ENCODE assay signal across 8 cellular contexts in the genomic region with DNA sequence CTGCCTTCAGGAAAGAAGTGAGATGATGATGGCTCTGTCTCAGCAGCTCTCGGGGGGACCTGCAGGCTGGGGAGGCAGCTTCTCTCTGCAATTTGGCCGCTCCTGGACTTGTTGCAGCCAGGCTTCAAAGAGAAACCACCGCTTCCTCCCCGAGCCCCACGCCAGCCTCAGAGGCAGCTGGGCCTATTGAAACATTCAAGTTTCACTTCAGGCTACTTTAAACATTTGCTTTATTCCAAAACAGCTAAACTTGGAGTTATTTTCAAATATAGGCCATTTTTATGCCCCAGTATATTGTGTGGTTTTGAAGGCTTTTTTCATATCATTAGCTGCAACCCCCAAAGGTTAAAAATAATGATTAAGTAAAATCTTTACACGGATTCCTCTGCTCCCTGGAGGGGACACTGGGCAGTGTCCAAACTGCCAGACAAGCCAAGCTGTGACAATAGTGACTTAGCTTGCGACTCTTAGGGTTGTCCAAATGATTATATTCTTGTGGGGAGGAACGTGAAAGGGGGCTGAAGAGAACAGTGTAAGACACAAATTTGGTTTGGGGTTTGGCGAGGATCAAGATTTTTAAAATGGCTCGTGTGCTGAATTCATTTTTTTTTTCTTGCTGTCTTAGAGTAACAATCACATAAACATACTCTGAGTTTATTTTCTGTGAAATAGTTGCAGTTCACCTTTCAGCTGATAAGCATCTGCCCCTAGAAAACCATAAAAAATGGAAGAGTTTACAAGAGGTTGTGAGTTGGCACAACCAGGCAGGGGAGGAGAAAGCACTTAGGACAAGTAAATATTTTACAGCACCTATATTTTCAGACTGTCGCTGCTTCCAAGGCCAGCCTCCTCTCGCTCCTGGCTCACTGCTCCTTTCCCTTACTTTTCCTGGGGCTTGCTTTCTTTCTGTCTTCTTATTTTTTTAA.
DNase-seq lines count a peak whose midpoint lies in the region; ATAC-seq, FAIRE-seq and TF ChIP-seq lines count a peak whose summit lies in the region.

No MANE protein-coding gene starts in this region.

- H3K4me3 Mint-ChIP-seq in CD4-positive, alpha-beta T cell, result no peak overlapping the region
- no peak overlapping the region for H3K4me3 Mint-ChIP-seq in T-helper 2 cell treated with Interferon-gamma antibody and Interleukin-4, amounts not matched to agents 5 μg/mL and 100 μg/mL, for 36 hours
- no peak overlapping the region for H3K4me3 Mint-ChIP-seq in chondrocyte (ENCODE audit: unreplicated experiment)
- H3K4me3 Mint-ChIP-seq in memory B cell, result peak overlapping the region; percentile 6
- no peak overlapping the region for H3K4me3 Mint-ChIP-seq in stimulated activated naive B cell treated with anti-CD40 and anti-IgM and Interleukin-4, amounts not matched to agents 10 μg/mL and 1 μg/mL and 100 μg/mL, for 72 hours

- H3K27ac Mint-ChIP-seq in CD4-positive, alpha-beta T cell, result no peak overlapping the region
- H3K27ac Mint-ChIP-seq in T-helper 2 cell treated with Interferon-gamma antibody and Interleukin-4, amounts not matched to agents 5 μg/mL and 100 μg/mL, for 36 hours, result peak overlapping the region; percentile 39
- H3K27ac Mint-ChIP-seq in chondrocyte (ENCODE audit: unreplicated experiment), result no peak overlapping the region
- no peak overlapping the region for H3K27ac Mint-ChIP-seq in memory B cell
- H3K27ac Mint-ChIP-seq in stimulated activated naive B cell treated with anti-CD40 and anti-IgM and Interleukin-4, amounts not matched to agents 10 μg/mL and 1 μg/mL and 100 μg/mL, for 72 hours, result no peak overlapping the region

- no peaks in the 10 kb centered on the region for H3K27me3 Mint-ChIP-seq in CD4-positive, alpha-beta T cell
- H3K27me3 Mint-ChIP-seq in T-helper 2 cell treated with Interferon-gamma antibody and Interleukin-4, amounts not matched to agents 5 μg/mL and 100 μg/mL, for 36 hours (ENCODE audit: low read depth), result peaks cover 15% of the 10 kb centered on the region
- H3K27me3 Mint-ChIP-seq in chondrocyte (ENCODE audit: low read depth) (no peaks in the 10 kb centered on the region), memory B cell (no peaks in the 10 kb centered on the region)
- no peaks in the 10 kb centered on the region for H3K27me3 Mint-ChIP-seq in stimulated activated naive B cell treated with anti-CD40 and anti-IgM and Interleukin-4, amounts not matched to agents 10 μg/mL and 1 μg/mL and 100 μg/mL, for 72 hours

- DNase-seq in CD4-positive, alpha-beta T cell, result peak in 9 of 10 experiments; percentile 10 to 53 (median 24)
- DNase-seq in GM19239 (ENCODE audit: insufficient read length, low spot score) (peak; percentile 48), chondrocyte (ENCODE audit: low spot score) (no peak), memory B cell (ENCODE audit: low spot score in 2 of 2) (peak in 1 of 2 donors; percentile 39)
- peak; percentile 26 for DNase-seq in T-helper 2 cell treated with Interferon-gamma antibody and Interleukin-4, amounts not matched to agents 5 μg/mL and 100 μg/mL, for 36 hours (ENCODE audit: low spot score)
- DNase-seq in stimulated activated naive B cell treated with anti-CD40 and anti-IgM and Interleukin-4, amounts not matched to agents 10 μg/mL and 1 μg/mL and 100 μg/mL, for 72 hours, result peak; percentile 41

- H3K9me3 Mint-ChIP-seq in CD4-positive, alpha-beta T cell, result no peaks in the 10 kb centered on the region
- peaks cover 7% of the 10 kb centered on the region for H3K9me3 Mint-ChIP-seq in T-helper 2 cell treated with Interferon-gamma antibody and Interleukin-4, amounts not matched to agents 5 μg/mL and 100 μg/mL, for 36 hours
- H3K9me3 Mint-ChIP-seq in chondrocyte (ENCODE audit: low read depth) (peaks cover 1% of the 10 kb centered on the region), memory B cell (no peaks in the 10 kb centered on the region)
- no peaks in the 10 kb centered on the region for H3K9me3 Mint-ChIP-seq in stimulated activated naive B cell treated with anti-CD40 and anti-IgM and Interleukin-4, amounts not matched to agents 10 μg/mL and 1 μg/mL and 100 μg/mL, for 72 hours

- CTCF ChIA-PET in CD4-positive, alpha-beta T cell (lab: Charles Lee), result interaction anchor here (0.5 to 1.2 kb wide), 2 partner anchors 514 to 515 kb away, joined by 3 read pairs; no protein-coding TSS in a partner anchor

- intact Hi-C loops in CD4-positive, alpha-beta T cell (cut with DNase I, micrococcal nuclease), result loop anchor here in 1 of 2 experiments (10.0 kb wide), 1 partner anchor 428 kb away; no protein-coding TSS in a partner anchor

- no peak for TF ChIP-seq CTCF in CD4-positive, alpha-beta T cell (IDR thresholded peaks at IDR 0.05)
- TF ChIP-seq CTCF in chondrocyte (IDR thresholded peaks at IDR 0.05), result peak; percentile 60

- POLR2A ChIA-PET in CD4-positive, alpha-beta T cell (lab: Charles Lee), result interaction anchor here (0.7 to 1.5 kb wide), 7 partner anchors 201 to 576 kb away, joined by 3 to 10 read pairs (median 4); a partner anchor contains a TSS

- FAIRE-seq in GM19239 (lab: Jason Lieb, UNC), result peak; percentile 96

- no peaks in the 10 kb centered on the region for H3K36me3 Mint-ChIP-seq in CD4-positive, alpha-beta T cell (ENCODE audit: low read depth)
- no peaks in the 10 kb centered on the region for H3K36me3 Mint-ChIP-seq in T-helper 2 cell treated with Interferon-gamma antibody and Interleukin-4, amounts not matched to agents 5 μg/mL and 100 μg/mL, for 36 hours (ENCODE audit: low read depth)
- H3K36me3 Mint-ChIP-seq in chondrocyte (ENCODE audit: low read depth), result no peaks in the 10 kb centered on the region
- H3K36me3 Mint-ChIP-seq in memory B cell, result no peaks in the 10 kb centered on the region
- H3K36me3 Mint-ChIP-seq in stimulated activated naive B cell treated with anti-CD40 and anti-IgM and Interleukin-4, amounts not matched to agents 10 μg/mL and 1 μg/mL and 100 μg/mL, for 72 hours, result no peaks in the 10 kb centered on the region

- no peaks in the 10 kb centered on the region for H3K9me3 ChIP-seq in CD4-positive, alpha-beta T cell (ENCODE audit: control insufficient read depth, low read length)

- peak; percentile 63 for ATAC-seq in CD4-positive, alpha-beta T cell (ENCODE audit: poor library complexity)
- ATAC-seq in HG03378 (IDR thresholded peaks at IDR 0.05; ENCODE audit: unreplicated experiment), result peak; percentile 77
- ATAC-seq in memory B cell (ENCODE audit: low read depth), result peak; percentile 78
- ATAC-seq in stimulated activated naive B cell treated with anti-CD40 and anti-IgM and Interleukin-4, amounts not matched to agents 10 μg/mL and 1 μg/mL and 100 μg/mL, for 72 hours (replicated peaks), result peak; percentile 86 to 90
- no peak for ATAC-seq in esophagus mucosa

- no peaks in the 10 kb centered on the region for H3K27me3 ChIP-seq in CD4-positive, alpha-beta T cell (ENCODE audit: control insufficient read depth, insufficient read depth, low read length)

- H3K4me1 Mint-ChIP-seq in CD4-positive, alpha-beta T cell (ENCODE audit: low read depth), result no peaks in the 10 kb centered on the region
- H3K4me1 Mint-ChIP-seq in T-helper 2 cell treated with Interferon-gamma antibody and Interleukin-4, amounts not matched to agents 5 μg/mL and 100 μg/mL, for 36 hours (ENCODE audit: low read depth), result peaks cover 2% of the 10 kb centered on the region
- H3K4me1 Mint-ChIP-seq in chondrocyte (ENCODE audit: low read depth) (no peaks in the 10 kb centered on the region), memory B cell (peaks cover 6% of the 10 kb centered on the region)
- peaks cover 3 to 6% of the 10 kb centered on the region in 2 donors for H3K4me1 Mint-ChIP-seq in stimulated activated naive B cell treated with anti-CD40 and anti-IgM and Interleukin-4, amounts not matched to agents 10 μg/mL and 1 μg/mL and 100 μg/mL, for 72 hours

- H3K27ac ChIP-seq in CD4-positive, alpha-beta T cell (ENCODE audit: low read depth, low read length), result no peak overlapping the region
